Comparison of ENCODE assay signal across 18 cellular contexts in genomic region chr7:104363355-104363754, GRCh38. TPM values are rescaled to one million over a fixed set of nuclear protein-coding genes. Genes with fewer than 3 reads are reported as not detected.
DNase-seq lines count a peak whose midpoint lies in the region; ATAC-seq and TF ChIP-seq lines count a peak whose summit lies in the region.
"Had no signal": no experiment of that assay in that cellular context is flagged by ENCODE, and none has a peak within 500 bp of the region (broad histone marks: within the 10 kb centered on the region; RNA-seq: fewer than 3 reads in every experiment).

No MANE protein-coding gene starts in this region.

- H3K27ac ChIP-seq in psoas muscle: no peak overlapping the region

- intact Hi-C loops in psoas muscle (cut with DNase I): no loop called here

- H3K27ac Mint-ChIP-seq in WTC11: peak overlapping the region; percentile 87
- H3K27ac Mint-ChIP-seq: CD4-positive, CD25-positive, alpha-beta regulatory T cell; CD8-positive, alpha-beta memory T cell; HFFc6; IgD-negative memory B cell had no signal

- 80 to 89% (median 82%) methylated on average over 5 of the region's 5 CpGs for WGBS in psoas muscle, 3 donors

- ATAC-seq in WTC11 (peak; percentile 68), psoas muscle (no peak), HG02970 (IDR thresholded peaks at IDR 0.05; ENCODE audit: low FRiP score, unreplicated experiment) (no peak)
- ATAC-seq: HCT116, HepG2 had no signal

- H3K36me3 ChIP-seq in H7 (replicated peaks; ENCODE audit: control insufficient read depth, insufficient read depth, low read length): no peaks in the 10 kb centered on the region
- H3K36me3 ChIP-seq in psoas muscle (ENCODE audit: insufficient read depth in 1 of 2, low read depth in 1 of 2): no peaks in the 10 kb centered on the region
- H3K36me3 ChIP-seq: BE2C had no signal

- POLR2A ChIA-PET in WTC11 (lab: Charles Lee): no interaction called here

- no peaks in the 10 kb centered on the region; the same call in 1 of the 2 replicates for H3K27me3 Mint-ChIP-seq in WTC11 (ENCODE audit: low read depth)

- DNase-seq in H7 (peak; percentile 11), WTC11 (ENCODE audit: low spot score) (peak; percentile 16), islet precursor cell (peak; percentile 60), epidermal melanocyte (ENCODE audit: insufficient read length, low spot score) (no peak), psoas muscle (no peak)
- DNase-seq: ACHN; BE2C; C1 segment of cervical spinal cord; CD4-positive, CD25-positive, alpha-beta regulatory T cell; CD8-positive, alpha-beta memory T cell; COR-L47; GDM1; HFFc6; KBM-7 had no signal

- H3K4me3 Mint-ChIP-seq in WTC11: no peak overlapping the region
- H3K4me3 Mint-ChIP-seq: CD4-positive, CD25-positive, alpha-beta regulatory T cell; CD8-positive, alpha-beta memory T cell; HFFc6; IgD-negative memory B cell had no signal

- CTCF ChIA-PET in WTC11 (lab: Charles Lee): interaction anchor here (1.4 kb wide), 1 partner anchor 485 kb away, joined by 3 read pairs; no protein-coding TSS in a partner anchor

- H3K4me1 ChIP-seq in psoas muscle: no peaks in the 10 kb centered on the region
- H3K4me1 ChIP-seq: BE2C had no signal

- peaks cover 62% of the 10 kb centered on the region for H3K4me1 Mint-ChIP-seq in WTC11
- H3K4me1 Mint-ChIP-seq: CD4-positive, CD25-positive, alpha-beta regulatory T cell; CD8-positive, alpha-beta memory T cell; IgD-negative memory B cell had no signal

- H3K9me3 Mint-ChIP-seq in WTC11: peaks cover 4% of the 10 kb centered on the region
- H3K9me3 Mint-ChIP-seq: IgD-negative memory B cell had no signal

- no peaks in the 10 kb centered on the region for H3K9me3 ChIP-seq in psoas muscle
- H3K9me3 ChIP-seq: BE2C had no signal

- 0 out of 2 replicates have a peak, but pooled peaks cover 3% of the 10 kb centered on the region for H3K36me3 Mint-ChIP-seq in WTC11
- H3K36me3 Mint-ChIP-seq: CD4-positive, CD25-positive, alpha-beta regulatory T cell; CD8-positive, alpha-beta memory T cell; IgD-negative memory B cell had no signal

- TF ChIP-seq CTCF in WTC11 (IDR thresholded peaks at IDR 0.05) (no peak), psoas muscle (IDR thresholded peaks at IDR 0.05) (no peak)

- H3K4me3 ChIP-seq in H7 (ENCODE audit: insufficient read depth, low read depth, low read length) (no peak overlapping the region), psoas muscle (no peak overlapping the region)

- H3K27me3 ChIP-seq in H7 (ENCODE audit: control insufficient read depth, insufficient read depth, low read length): no peaks in the 10 kb centered on the region
- no peaks in the 10 kb centered on the region for H3K27me3 ChIP-seq in psoas muscle (ENCODE audit: insufficient read depth in 3 of 3, low read length in 2 of 3)

TF ChIP-seq in WTC11, 78 proteins besides CTCF, POLR2A, EP300 and RAD21:
- TF ChIP-seq JAZF1 (CRISPR knock-in tag; IDR thresholded peaks at IDR 0.05): no peak
- no peak for TF ChIP-seq CREB1 (CRISPR knock-in tag; IDR thresholded peaks at IDR 0.05)
- TF ChIP-seq ZNF425 (CRISPR knock-in tag; conservative IDR thresholded peaks at IDR 0.05): no peak
- no peak for TF ChIP-seq ZBTB43 (CRISPR knock-in tag; IDR thresholded peaks at IDR 0.05)
- no peak for TF ChIP-seq NR1H2 (CRISPR knock-in tag; IDR thresholded peaks at IDR 0.05)
- no peak for TF ChIP-seq ATF1 (CRISPR knock-in tag; IDR thresholded peaks at IDR 0.05)
- no peak for TF ChIP-seq RELA (CRISPR knock-in tag; IDR thresholded peaks at IDR 0.05; ENCODE audit: borderline replicate concordance)
- TF ChIP-seq MLX (CRISPR knock-in tag; IDR thresholded peaks at IDR 0.05): no peak
- no peak for TF ChIP-seq GRHL2 (CRISPR knock-in tag; IDR thresholded peaks at IDR 0.05; ENCODE audit: insufficient replicate concordance, severe bottlenecking)
- no peak for TF ChIP-seq IRF2 (CRISPR knock-in tag; IDR thresholded peaks at IDR 0.05; ENCODE audit: borderline replicate concordance, low read depth)
- no peak for TF ChIP-seq FOXJ3 (CRISPR knock-in tag; IDR thresholded peaks at IDR 0.05; ENCODE audit: borderline replicate concordance)
- TF ChIP-seq KAT7 (CRISPR knock-in tag; IDR thresholded peaks at IDR 0.05; ENCODE audit: borderline replicate concordance): no peak
- no peak for TF ChIP-seq HMGA2 (CRISPR knock-in tag; IDR thresholded peaks at IDR 0.05)
- TF ChIP-seq PREB (CRISPR knock-in tag; IDR thresholded peaks at IDR 0.05; ENCODE audit: borderline replicate concordance): no peak
- no peak for TF ChIP-seq ESRRA (CRISPR knock-in tag; IDR thresholded peaks at IDR 0.05; ENCODE audit: borderline replicate concordance)
- no peak for TF ChIP-seq MAX (CRISPR knock-in tag; IDR thresholded peaks at IDR 0.05)

RNA-seq across cellular contexts. Expression of gene LHFPL3, which starts 35.0 kb away (rescaled TPM):
- total RNA-seq in H7 (2014; rRNA removed; shearing (Covaris generic)): 0.80 TPM in 1 of 2 replicates, not detected in the other
- total RNA-seq in WTC11 (2021) (0.34 to 0.83 TPM in 2 of 3 replicates, not detected in the other), psoas muscle (not detected)
- polyA plus RNA-seq in psoas muscle: not detected
- total RNA-seq: CD4-positive, CD25-positive, alpha-beta regulatory T cell; CD8-positive, alpha-beta memory T cell; HepG2; HFFc6 had no signal
- polyA plus RNA-seq: CD4-positive, CD25-positive, alpha-beta regulatory T cell; CD8-positive, alpha-beta memory T cell; HepG2; IgD-negative memory B cell had no signal

Comparison
In these comparisons a context has a peak if more than half of its experiments do, and no peak if none do; other contexts are left out.
1. DNase-seq: peak in H7 (single experiment), WTC11 (single experiment) and islet precursor cell (single experiment); none in epidermal melanocyte (single experiment) and psoas muscle (0 of 2).